8 cellular contexts compared by ENCODE assay signal in the genomic region with DNA sequence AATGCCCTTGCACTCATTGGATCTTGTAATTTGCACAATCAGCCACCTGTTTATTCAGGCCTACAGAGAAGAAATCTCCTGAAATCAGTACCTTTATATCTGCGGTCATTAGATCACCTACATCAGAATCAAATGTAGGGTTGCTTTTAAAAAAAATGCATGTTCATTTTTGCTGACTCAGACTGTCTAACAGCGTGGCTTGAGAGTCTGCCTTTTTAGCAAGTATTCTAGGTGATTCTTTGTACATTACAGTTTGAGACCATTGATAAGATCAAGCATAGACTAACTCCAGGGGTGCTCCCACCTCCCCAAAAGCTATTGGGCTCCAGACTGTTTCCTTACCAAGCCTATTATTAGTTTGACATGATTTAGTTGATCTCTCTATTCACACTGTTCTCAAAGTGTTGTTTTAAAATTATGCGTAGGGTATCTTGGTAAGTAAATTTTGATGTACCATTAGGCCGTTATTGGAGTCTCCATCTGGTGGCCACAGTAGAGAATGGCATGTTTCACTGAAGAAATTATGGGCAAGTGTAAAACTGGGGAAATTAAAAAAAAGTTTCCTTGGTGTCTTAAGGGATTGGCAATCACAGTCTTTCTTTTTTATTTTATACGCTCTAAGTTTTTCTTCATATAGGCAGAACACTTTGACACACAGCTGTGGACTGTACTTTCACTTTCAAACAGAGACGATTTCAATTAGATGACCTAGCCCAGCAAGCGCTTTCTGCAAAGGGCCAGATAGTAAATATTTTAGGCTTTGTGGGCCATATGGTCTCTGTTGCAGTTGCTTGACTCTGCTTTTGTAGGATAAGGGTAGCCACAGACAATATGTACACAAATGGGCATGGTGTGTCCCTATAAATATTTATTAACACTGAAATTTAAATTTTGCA. TPM values are rescaled to one million over a fixed set of nuclear protein-coding genes. Genes with fewer than 3 reads are reported as not detected.
DNase-seq lines count a peak whose midpoint lies in the region; ATAC-seq and TF ChIP-seq lines count a peak whose summit lies in the region.

No MANE protein-coding gene starts in this region.

- no peak overlapping the region for H3K9ac ChIP-seq in GM23248

- no peaks in the 10 kb centered on the region for H3K9me3 ChIP-seq in GM23248 (ENCODE audit: low read depth)
- no peaks in the 10 kb centered on the region for H3K9me3 ChIP-seq in esophagus muscularis mucosa
- H3K9me3 ChIP-seq in ovary, result no peaks in the 10 kb centered on the region

- no peaks in the 10 kb centered on the region for H3K27me3 ChIP-seq in GM23248 (replicated peaks; ENCODE audit: insufficient read depth)
- no peaks in the 10 kb centered on the region for H3K27me3 ChIP-seq in esophagus muscularis mucosa
- no peaks in the 10 kb centered on the region for H3K27me3 ChIP-seq in ovary

- ATAC-seq in HG02870 (IDR thresholded peaks at IDR 0.05; ENCODE audit: unreplicated experiment), result no peak
- ATAC-seq in HG03439 (IDR thresholded peaks at IDR 0.05; ENCODE audit: unreplicated experiment), result no peak

- in situ Hi-C loops in GM23248 (cut with MboI), result no loop called here

- H2AFZ ChIP-seq in GM23248, result 0 out of 2 replicates have a peak overlapping the region, but pooled peaks have one; percentile 45

- TF ChIP-seq EP300 in esophagus muscularis mucosa (IDR thresholded peaks at IDR 0.05) (no peak), ovary (IDR thresholded peaks at IDR 0.05) (no peak)

- H3K4me3 ChIP-seq in GM23248, result no peak overlapping the region
- H3K4me3 ChIP-seq in esophagus muscularis mucosa, result no peak overlapping the region
- no peak overlapping the region for H3K4me3 ChIP-seq in ovary

- TF ChIP-seq POLR2A in esophagus muscularis mucosa (IDR thresholded peaks at IDR 0.05; ENCODE audit: low read depth), result no peak
- TF ChIP-seq POLR2A in ovary (IDR thresholded peaks at IDR 0.05), result no peak

- no peaks in the 10 kb centered on the region for H3K79me2 ChIP-seq in GM23248 (ENCODE audit: insufficient read depth)

- no peaks in the 10 kb centered on the region for H3K9me2 ChIP-seq in GM23248 (ENCODE audit: insufficient read depth)

- CTCF ChIA-PET in RWPE1 (lab: Yijun Ruan, JAX), result interaction anchor here (0.7 to 1.3 kb wide), 3 partner anchors 9 to 205 kb away, joined by 3 read pairs; no protein-coding TSS in a partner anchor

- H4K20me1 ChIP-seq in GM23248 (ENCODE audit: insufficient read depth), result no peaks in the 10 kb centered on the region

- 29 to 38% methylated on average over 7 of the region's 7 CpGs for WGBS in GM23248 (ENCODE audit: low coverage in 1 of 2, low lambda C conversion rate in 2 of 2, missing lambda C conversion rate in 2 of 2), 2 experiments
- 53% methylated on average over 7 of the region's 7 CpGs for WGBS in esophagus muscularis mucosa
- WGBS in ovary, 3 donors, result 40 to 44% (median 41%) methylated on average over 7 of the region's 7 CpGs

- DNase-seq in NCI-H510A treated with DMSO at 0.1 percent for 48 hours (lab: John Stamatoyannopoulos, UW) (peak; percentile 10), NCI-H510A (lab: John Stamatoyannopoulos, UW) (no peak), GM23248 (peak; percentile 44), RWPE1 (ENCODE audit: low spot score) (peak; percentile 11), esophagus muscularis mucosa (ENCODE audit: extremely low spot score) (no peak), ovary (peak in 2 of 5 donors; percentile 32 to 47)

- H3K36me3 ChIP-seq in GM23248 (ENCODE audit: low read depth), result no peaks in the 10 kb centered on the region
- no peaks in the 10 kb centered on the region for H3K36me3 ChIP-seq in esophagus muscularis mucosa
- H3K36me3 ChIP-seq in ovary, result no peaks in the 10 kb centered on the region

- intact Hi-C loops in esophagus muscularis mucosa (cut with DNase I), result loop anchor here (2.0 to 5.0 kb wide), 3 partner anchors 43 to 577 kb away; no protein-coding TSS in a partner anchor
- intact Hi-C loops in ovary (cut with DNase I), result loop anchor here in 2 of 4 donors (5.0 to 10.0 kb wide), 2 partner anchors 48 to 190 kb away; no protein-coding TSS in a partner anchor

- H3K27ac ChIP-seq in GM23248, result no peak overlapping the region
- H3K27ac ChIP-seq in RWPE1, result no peak overlapping the region
- H3K27ac ChIP-seq in esophagus muscularis mucosa (replicated peaks in 1 of 4), result no peak overlapping the region
- no peak overlapping the region for H3K27ac ChIP-seq in ovary

- POLR2A ChIA-PET in RWPE1 (lab: Yijun Ruan, JAX; ENCODE audit: low non-redundant PET), result no interaction called here

- TF ChIP-seq CTCF in RWPE1 (conservative IDR thresholded peaks at IDR 0.05; ENCODE audit: low read depth), result peak; percentile 55
- TF ChIP-seq CTCF in esophagus muscularis mucosa (IDR thresholded peaks at IDR 0.05), result peak; percentile 65 to 73 (median 70)
- TF ChIP-seq CTCF in ovary (IDR thresholded peaks at IDR 0.05), result peak; percentile 48 to 76 (median 73)

- H3K4me2 ChIP-seq in GM23248 (ENCODE audit: unreplicated experiment), result no peak overlapping the region

- H3F3A ChIP-seq in GM23248 (ENCODE audit: insufficient read depth), result no peaks in the 10 kb centered on the region

- H3K4me1 ChIP-seq in GM23248 (ENCODE audit: insufficient read depth), result no peaks in the 10 kb centered on the region
- H3K4me1 ChIP-seq in esophagus muscularis mucosa, result peaks cover 0 to 4% (median 0%) of the 10 kb centered on the region in 4 donors
- no peaks in the 10 kb centered on the region for H3K4me1 ChIP-seq in ovary (ENCODE audit: insufficient read depth)

RNA-seq across cellular contexts. Expression of a gene that starts 33.7 kb away (rescaled TPM):
- 19.6 and 34.6 TPM in 2 replicates for total RNA-seq in GM23248 (2014; rRNA removed; shearing (Covaris generic))
- polyA plus RNA-seq in GM23248 (2016; fragmentation: Nextera tagmentation; extraction: Ambion mirVana) (24.8 and 26.8 TPM in 2 replicates), ovary (10 to 100 TPM; 12.3 to 33.5 TPM)
- total RNA-seq in esophagus muscularis mucosa (10 to 100 TPM; 21.0 to 32.0 (median 24.5) TPM), ovary (10 to 100 TPM; 13.4 to 19.3 (median 16.2) TPM)

RNA-seq across cellular contexts. Expression of a gene that starts 58.6 kb away (rescaled TPM):
- total RNA-seq in GM23248 (2014; rRNA removed; shearing (Covaris generic)), result 0.54 TPM in 1 of 2 replicates, not detected in the other
- 0.08 TPM in 2 replicates for polyA plus RNA-seq in GM23248 (2016; fragmentation: Nextera tagmentation; extraction: Ambion mirVana)
- 10 to 100 TPM; 25.2 to 44.8 (median 30.6) TPM for total RNA-seq in esophagus muscularis mucosa
- total RNA-seq in ovary, result 10 to 100 TPM; 14.1 to 32.9 (median 23.4) TPM
- polyA plus RNA-seq in ovary, result 10 to 100 TPM; 19.0 to 19.4 TPM

Comparison
In these comparisons a context has a peak if more than half of its experiments do, and no peak if none do; other contexts are left out.
1. DNase-seq: peak in NCI-H510A treated with DMSO at 0.1 percent for 48 hours (single experiment), GM23248 (single experiment) and RWPE1 (single experiment); none in NCI-H510A (single experiment) and esophagus muscularis mucosa (single experiment).
2. Peak in every context shown above with its lines, with median percentiles within 50 percentile points of each other: CTCF ChIP-seq.